Comparison of ENCODE assay signal across 8 cellular contexts in the genomic region with DNA sequence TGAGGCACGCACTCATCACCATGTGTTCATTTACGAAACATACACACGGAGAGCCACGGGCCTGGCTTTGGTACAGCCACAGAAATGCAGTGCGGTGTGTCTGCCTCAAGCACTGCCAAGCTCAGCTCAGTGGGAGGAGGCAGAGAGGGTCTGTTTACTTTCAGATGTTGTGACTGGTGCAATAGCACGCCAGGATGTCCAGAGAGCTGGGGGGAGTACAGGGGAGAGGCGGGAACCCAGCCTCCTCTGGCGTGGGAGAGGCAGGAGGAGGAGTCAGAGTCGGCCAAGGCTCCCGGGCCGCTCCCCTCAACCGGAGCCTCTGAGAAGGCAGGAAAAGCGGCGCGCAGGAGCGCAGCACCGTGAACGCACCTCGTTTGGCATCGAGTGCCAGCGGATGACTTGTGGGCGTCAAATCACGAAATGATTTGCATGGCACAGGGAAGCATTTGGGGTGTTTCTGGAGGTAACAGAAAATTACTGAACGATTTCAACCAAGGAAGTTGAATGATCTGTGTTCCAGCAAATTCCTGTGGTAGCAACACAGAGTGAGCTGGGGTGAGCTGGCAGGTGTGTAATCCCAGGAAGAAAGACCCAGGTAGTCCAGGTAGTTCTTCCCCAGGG.
DNase-seq lines count a peak whose midpoint lies in the region; ATAC-seq and TF ChIP-seq lines count a peak whose summit lies in the region.

No MANE protein-coding gene starts in this region.

- TF ChIP-seq CTCF in tibial nerve (IDR thresholded peaks at IDR 0.05): no peak

- H3K27ac Mint-ChIP-seq in activated naive CD8-positive, alpha-beta T cell treated with anti-CD3 and anti-CD28 coated beads, Interleukin-2, amount 50 U/mL, for 24 hours: no peak overlapping the region

- no peak for TF ChIP-seq RAD21 in Ishikawa (IDR thresholded peaks at IDR 0.05; ENCODE audit: low read depth)

- peak overlapping the region in 1 of 4 donors; percentile 14 for H3K4me3 ChIP-seq in tibial nerve

- DNase-seq in SK-N-DZ (ENCODE audit: low spot score) (peak; percentile 96), left ventricle myocardium superior (peak; percentile 52), tibial nerve (ENCODE audit: low spot score in 2 of 2) (peak; percentile 30 to 43)
- DNase-seq in activated naive CD8-positive, alpha-beta T cell treated with anti-CD3 and anti-CD28 coated beads, Interleukin-2, amount 50 U/mL, for 24 hours: no peak

- peaks cover 0 to 3% (median 0%) of the 10 kb centered on the region in 4 donors for H3K9me3 ChIP-seq in tibial nerve

- H3K36me3 ChIP-seq in tibial nerve: peaks cover 0 to 20% (median 0%) of the 10 kb centered on the region in 3 donors

- H3K4me1 ChIP-seq in tibial nerve: peaks cover 0 to 20% (median 0%) of the 10 kb centered on the region in 4 donors

- intact Hi-C loops in left ventricle myocardium superior (cut with micrococcal nuclease): no loop called here

- ATAC-seq in left ventricle myocardium superior (peak; percentile 92), GM19463 (IDR thresholded peaks at IDR 0.05; ENCODE audit: unreplicated experiment) (no peak), HG03097 (IDR thresholded peaks at IDR 0.05; ENCODE audit: low FRiP score, unreplicated experiment) (no peak), HG03442 (IDR thresholded peaks at IDR 0.05; ENCODE audit: unreplicated experiment) (no peak)
- no peak for ATAC-seq in activated naive CD8-positive, alpha-beta T cell treated with anti-CD3 and anti-CD28 coated beads, Interleukin-2, amount 50 U/mL, for 24 hours

- peaks cover 8% of the 10 kb centered on the region for H3K27me3 Mint-ChIP-seq in activated naive CD8-positive, alpha-beta T cell treated with anti-CD3 and anti-CD28 coated beads, Interleukin-2, amount 50 U/mL, for 24 hours

- H3K9me3 Mint-ChIP-seq in activated naive CD8-positive, alpha-beta T cell treated with anti-CD3 and anti-CD28 coated beads, Interleukin-2, amount 50 U/mL, for 24 hours: peaks cover 7% of the 10 kb centered on the region

- no peaks in the 10 kb centered on the region for H3K27me3 ChIP-seq in tibial nerve

- TF ChIP-seq POLR2A in tibial nerve (IDR thresholded peaks at IDR 0.05): peak in 1 of 2 donors; percentile 14

- H3K36me3 Mint-ChIP-seq in activated naive CD8-positive, alpha-beta T cell treated with anti-CD3 and anti-CD28 coated beads, Interleukin-2, amount 50 U/mL, for 24 hours (ENCODE audit: low read depth): peaks cover 10% of the 10 kb centered on the region

- H3K4me1 Mint-ChIP-seq in activated naive CD8-positive, alpha-beta T cell treated with anti-CD3 and anti-CD28 coated beads, Interleukin-2, amount 50 U/mL, for 24 hours: peaks cover 6% of the 10 kb centered on the region

- WGBS in tibial nerve, 2 donors: 45 to 55% methylated on average over 17 to 24 of the region's 24 CpGs

- no peak overlapping the region for H3K4me3 Mint-ChIP-seq in activated naive CD8-positive, alpha-beta T cell treated with anti-CD3 and anti-CD28 coated beads, Interleukin-2, amount 50 U/mL, for 24 hours

- no peak for TF ChIP-seq EP300 in Ishikawa (IDR thresholded peaks at IDR 0.05; ENCODE audit: borderline replicate concordance)
- no peak for TF ChIP-seq EP300 in tibial nerve (IDR thresholded peaks at IDR 0.05)

- peak overlapping the region in 1 of 4 donors; percentile 3 for H3K27ac ChIP-seq in tibial nerve

TF ChIP-seq in Ishikawa, 13 proteins besides CTCF, POLR2A, EP300 and RAD21:
- TF ChIP-seq CEBPB (IDR thresholded peaks at IDR 0.05) (peak; percentile 28; the same call in 1 of the 2 replicates), EGR1 (IDR thresholded peaks at IDR 0.05) (no peak), FOXM1 (IDR thresholded peaks at IDR 0.05; ENCODE audit: borderline replicate concordance, low read depth) (peak; percentile 85), TEAD4 (IDR thresholded peaks at IDR 0.05) (no peak), YY1 (IDR thresholded peaks at IDR 0.05; ENCODE audit: low read depth) (no peak), ZBTB7A (IDR thresholded peaks at IDR 0.05; ENCODE audit: low read depth) (no peak)
- TF ChIP-seq, protein P1, sequence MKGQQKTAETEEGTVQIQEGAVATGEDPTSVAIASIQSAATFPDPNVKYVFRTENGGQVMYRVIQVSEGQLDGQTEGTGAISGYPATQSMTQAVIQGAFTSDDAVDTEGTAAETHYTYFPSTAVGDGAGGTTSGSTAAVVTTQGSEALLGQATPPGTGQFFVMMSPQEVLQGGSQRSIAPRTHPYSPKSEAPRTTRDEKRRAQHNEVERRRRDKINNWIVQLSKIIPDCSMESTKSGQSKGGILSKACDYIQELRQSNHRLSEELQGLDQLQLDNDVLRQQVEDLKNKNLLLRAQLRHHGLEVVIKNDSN (IDR thresholded peaks at IDR 0.05): no peak
- TF ChIP-seq, protein P2, sequence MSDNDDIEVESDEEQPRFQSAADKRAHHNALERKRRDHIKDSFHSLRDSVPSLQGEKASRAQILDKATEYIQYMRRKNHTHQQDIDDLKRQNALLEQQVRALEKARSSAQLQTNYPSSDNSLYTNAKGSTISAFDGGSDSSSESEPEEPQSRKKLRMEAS (IDR thresholded peaks at IDR 0.05): peak; percentile 84
